ENCODE assay signal across 8 cellular contexts in the genomic region with DNA sequence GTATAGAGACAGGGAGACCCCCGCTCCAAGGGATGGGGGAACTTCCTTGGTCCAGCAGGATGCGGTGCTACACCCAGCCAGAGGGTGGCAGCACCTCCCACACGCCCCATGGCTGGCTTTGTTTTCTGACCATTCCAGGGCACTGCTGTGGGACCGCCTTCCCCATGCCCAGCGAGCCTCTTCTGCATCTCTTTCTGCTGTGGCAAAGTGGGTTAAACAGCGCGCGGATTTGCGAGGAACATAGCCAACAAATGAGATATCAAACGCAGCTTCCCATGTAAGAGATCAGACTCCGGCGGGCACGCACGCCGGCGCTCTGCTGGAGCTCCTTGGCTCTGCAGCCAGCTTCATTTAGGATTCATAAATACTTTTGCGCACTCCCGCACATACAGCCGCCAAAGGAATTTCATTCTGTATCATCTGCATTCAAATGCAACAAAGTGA.
DNase-seq lines count a peak whose midpoint lies in the region; ATAC-seq and TF ChIP-seq lines count a peak whose summit lies in the region.

No MANE protein-coding gene starts in this region.

- H3K27ac ChIP-seq in RWPE2 (ENCODE audit: poor library complexity, severe bottlenecking) = no peak overlapping the region
- no peak overlapping the region for H3K27ac ChIP-seq in mesenchymal stem cell (ENCODE audit: low read length, poor library complexity, severe bottlenecking)

- no peak overlapping the region for H3K4me3 ChIP-seq in RWPE2 (ENCODE audit: severe bottlenecking)
- no peak overlapping the region for H3K4me3 ChIP-seq in mesenchymal stem cell (ENCODE audit: insufficient read depth in 1 of 2, low read depth in 1 of 2, low read length in 2 of 2)

- peaks cover 2% of the 10 kb centered on the region in 2 donors for H3K9me3 Mint-ChIP-seq in activated T-cell treated with anti-CD3 and anti-CD28 coated beads, Interleukin-2, amount 50 U/mL, for 72 hours

- no peak overlapping the region for H3K9ac ChIP-seq in mesenchymal stem cell (ENCODE audit: low read length)

- H3K23ac ChIP-seq in mesenchymal stem cell (ENCODE audit: low read length in 2 of 2) = no peak overlapping the region

- TF ChIP-seq CTCF in RWPE2 (IDR thresholded peaks at IDR 0.05; ENCODE audit: poor library complexity, severe bottlenecking) = peak; percentile 42

- H3K9me3 ChIP-seq in RWPE2 (ENCODE audit: severe bottlenecking) (no peaks in the 10 kb centered on the region), mesenchymal stem cell (ENCODE audit: control insufficient read depth, low read length) (peaks cover 3% of the 10 kb centered on the region)

- peaks cover 5% of the 10 kb centered on the region for H3K27me3 Mint-ChIP-seq in activated T-cell treated with anti-CD3 and anti-CD28 coated beads, Interleukin-2, amount 50 U/mL, for 72 hours (ENCODE audit: low read depth)

- no peak overlapping the region for H2BK12ac ChIP-seq in mesenchymal stem cell (ENCODE audit: low read length in 2 of 2)

- no peak overlapping the region for H4K8ac ChIP-seq in mesenchymal stem cell (ENCODE audit: low read length)

- no peak for ATAC-seq in activated T-cell treated with anti-CD3 and anti-CD28 coated beads, Interleukin-2, amount 50 U/mL, for 72 hours (replicated peaks in 1 of 2)
- ATAC-seq in RWPE2 (ENCODE audit: low read depth) (no peak), HG03469 (IDR thresholded peaks at IDR 0.05; ENCODE audit: unreplicated experiment) (no peak), GM21423 (IDR thresholded peaks at IDR 0.05; ENCODE audit: unreplicated experiment) (no peak)

- no peaks in the 10 kb centered on the region for H3K4me1 Mint-ChIP-seq in activated T-cell treated with anti-CD3 and anti-CD28 coated beads, Interleukin-2, amount 50 U/mL, for 72 hours (ENCODE audit: low read depth)

- H2BK15ac ChIP-seq in mesenchymal stem cell (ENCODE audit: low read depth, poor library complexity, severe bottlenecking) = no peak overlapping the region

- DNase-seq in activated T-cell treated with anti-CD3 and anti-CD28 coated beads, Interleukin-2, amount 50 U/mL, for 72 hours = peak; percentile 2 to 11
- DNase-seq in activated T-cell treated with anti-CD3 and anti-CD28 coated beads for 4 hours (no peak), RWPE2 (ENCODE audit: low spot score) (no peak), iPS DF 19.7 (ENCODE audit: low read depth, low spot score) (peak; percentile 23), mesenchymal stem cell (no peak)
- DNase-seq in activated CD4-positive, alpha-beta T cell treated with anti-CD3 and anti-CD28 coated beads for 1 hour = no peak

- H3K36me3 Mint-ChIP-seq in activated T-cell treated with anti-CD3 and anti-CD28 coated beads, Interleukin-2, amount 50 U/mL, for 72 hours (ENCODE audit: insufficient read depth in 2 of 2) = no peaks in the 10 kb centered on the region

- no peak overlapping the region for H3K4me2 ChIP-seq in mesenchymal stem cell (ENCODE audit: low read length, poor library complexity, severe bottlenecking)

- H3K4me3 Mint-ChIP-seq in activated T-cell treated with anti-CD3 and anti-CD28 coated beads, Interleukin-2, amount 50 U/mL, for 72 hours = peak overlapping the region in 1 of 2 donors; percentile 20

- no peak overlapping the region for H2BK120ac ChIP-seq in mesenchymal stem cell (ENCODE audit: low read depth, low read length)

- H3K79me1 ChIP-seq in mesenchymal stem cell (replicated peaks; ENCODE audit: low read length, poor library complexity, severe bottlenecking) = no peaks in the 10 kb centered on the region

- H3K18ac ChIP-seq in mesenchymal stem cell (ENCODE audit: low read depth in 1 of 2, low read length in 2 of 2) = no peak overlapping the region

- WGBS in mesenchymal stem cell = 51% methylated on average over 17 of the region's 19 CpGs

- H2BK5ac ChIP-seq in mesenchymal stem cell (ENCODE audit: low read depth, low read length, poor library complexity, severe bottlenecking) = no peak overlapping the region

- no peak overlapping the region for H2AFZ ChIP-seq in mesenchymal stem cell (ENCODE audit: low read depth, low read length)

- peaks cover 3% of the 10 kb centered on the region for H3K27me3 ChIP-seq in RWPE2 (ENCODE audit: insufficient read depth, poor library complexity, severe bottlenecking)
- H3K27me3 ChIP-seq in mesenchymal stem cell (ENCODE audit: control insufficient read depth in 1 of 2, insufficient read depth in 1 of 2, low read length in 2 of 2) = peaks cover 0 to 8% of the 10 kb centered on the region in 2 experiments

- no peak overlapping the region for H4K91ac ChIP-seq in mesenchymal stem cell (ENCODE audit: low read length)

- no peaks in the 10 kb centered on the region for H3K4me1 ChIP-seq in RWPE2 (ENCODE audit: insufficient read depth, poor library complexity, severe bottlenecking)
- peaks cover 3% of the 10 kb centered on the region for H3K4me1 ChIP-seq in mesenchymal stem cell (ENCODE audit: control insufficient read depth, insufficient read depth, low read depth, low read length)

- peak overlapping the region; percentile 56 for H3K27ac Mint-ChIP-seq in activated T-cell treated with anti-CD3 and anti-CD28 coated beads, Interleukin-2, amount 50 U/mL, for 72 hours

- H3K14ac ChIP-seq in mesenchymal stem cell (ENCODE audit: low read length in 2 of 2) = no peak overlapping the region

- H3K36me3 ChIP-seq in RWPE2 (ENCODE audit: low read depth) = no peaks in the 10 kb centered on the region
- no peaks in the 10 kb centered on the region for H3K36me3 ChIP-seq in mesenchymal stem cell (ENCODE audit: control insufficient read depth in 1 of 2, insufficient read depth in 2 of 2, low read depth in 1 of 2, low read length in 2 of 2)

- no peak overlapping the region for H3K4ac ChIP-seq in mesenchymal stem cell (ENCODE audit: low read depth in 1 of 2, low read length in 2 of 2)

- no peak overlapping the region for H2AK5ac ChIP-seq in mesenchymal stem cell (ENCODE audit: low read length, severe bottlenecking)

Comparison
In these comparisons a context has a peak if more than half of its experiments do, and no peak if none do; other contexts are left out.
1. DNase-seq: peak in activated T-cell treated with anti-CD3 and anti-CD28 coated beads, Interleukin-2, amount 50 U/mL, for 72 hours (2 of 2) and iPS DF 19.7 (single experiment); none in activated T-cell treated with anti-CD3 and anti-CD28 coated beads for 4 hours (single experiment), RWPE2 (single experiment), mesenchymal stem cell (single experiment) and activated CD4-positive, alpha-beta T cell treated with anti-CD3 and anti-CD28 coated beads for 1 hour (single experiment).